ENCODE assay signal across 11 cellular contexts in genomic region chr7:98119257-98119918, GRCh38. TPM values are rescaled to one million over a fixed set of nuclear protein-coding genes. Genes with fewer than 3 reads are reported as not detected.
DNase-seq lines count a peak whose midpoint lies in the region; FAIRE-seq and TF ChIP-seq lines count a peak whose summit lies in the region.
"Had no signal": no experiment of that assay in that cellular context is flagged by ENCODE, and none has a peak within 500 bp of the region (broad histone marks: within the 10 kb centered on the region; RNA-seq: fewer than 3 reads in every experiment).

No MANE protein-coding gene starts in this region.

- no peak overlapping the region for H3K18ac ChIP-seq in neuronal stem cell (ENCODE audit: low read length)

- H2AK5ac ChIP-seq in neuronal stem cell (ENCODE audit: low read depth, low read length) = no peak overlapping the region

- H2BK120ac ChIP-seq in neuronal stem cell (ENCODE audit: low read depth, low read length) = no peak overlapping the region

- POLR2A ChIA-PET in A673 (lab: Charles Lee; ENCODE audit: low non-redundant PET) = no interaction called here

- no peaks in the 10 kb centered on the region for H3K9me3 Mint-ChIP-seq in astrocyte (ENCODE audit: unreplicated experiment)
- H3K9me3 Mint-ChIP-seq: naive thymus-derived CD8-positive, alpha-beta T cell had no signal

- H3K27me3 ChIP-seq in A673 (replicated peaks; ENCODE audit: insufficient read depth, low read depth, low read length, poor library complexity) (no peaks in the 10 kb centered on the region), astrocyte (ENCODE audit: insufficient read depth, low read length) (no peaks in the 10 kb centered on the region), neuronal stem cell (ENCODE audit: control insufficient read depth in 3 of 3, insufficient read depth in 3 of 3, low read depth in 1 of 3, low read length in 3 of 3) (no peaks in the 10 kb centered on the region)

- no peaks in the 10 kb centered on the region for H3K36me3 Mint-ChIP-seq in astrocyte (ENCODE audit: low read depth, unreplicated experiment)

- H3K9ac ChIP-seq in astrocyte (ENCODE audit: low read length) = peak overlapping the region; percentile 50
- H3K9ac ChIP-seq in neuronal stem cell (ENCODE audit: low read depth, low read length, poor library complexity) = no peak overlapping the region

- H3K27ac ChIP-seq in A673 (ENCODE audit: low read depth, low read length, poor library complexity, severe bottlenecking) (no peak overlapping the region), astrocyte (ENCODE audit: low read depth, low read length) (peak overlapping the region; percentile 46), neuronal stem cell (replicated peaks; ENCODE audit: low read length) (no peak overlapping the region)

- H3K4me1 Mint-ChIP-seq in astrocyte (ENCODE audit: low read depth, unreplicated experiment) = peaks cover 27% of the 10 kb centered on the region

- H3K36me3 ChIP-seq in A673 (ENCODE audit: insufficient read depth, low read length, poor library complexity, severe bottlenecking) (no peaks in the 10 kb centered on the region), astrocyte (ENCODE audit: insufficient read depth, low read length) (no peaks in the 10 kb centered on the region), neuronal stem cell (replicated peaks in 1 of 2; ENCODE audit: control insufficient read depth in 2 of 2, insufficient read depth in 2 of 2, low read length in 2 of 2) (peaks cover 1 to 3% of the 10 kb centered on the region in 2 donors)

- no CpG with 5 or more reads among the region's 10 CpGs for WGBS in neuronal stem cell (ENCODE audit: extremely low coverage in 2 of 2, insufficient read length in 2 of 2, insufficient replicate concordance in 1 of 2), 2 donors

- no peak overlapping the region for H4K8ac ChIP-seq in neuronal stem cell (ENCODE audit: low read depth, low read length)

- H3K4me2 ChIP-seq in astrocyte (ENCODE audit: low read length) = peak overlapping the region; percentile 73
- no peak overlapping the region for H3K4me2 ChIP-seq in neuronal stem cell (ENCODE audit: insufficient read depth, low read length, poor library complexity, severe bottlenecking)

- intact Hi-C loops in A673 (cut with micrococcal nuclease; ENCODE audit: unreplicated experiment) = no loop called here

- no peak overlapping the region for H2BK5ac ChIP-seq in neuronal stem cell (ENCODE audit: low read length)

- H2BK12ac ChIP-seq in neuronal stem cell (ENCODE audit: low read length) = no peak overlapping the region

- H3K9me3 ChIP-seq in A673 (ENCODE audit: low read depth, low read length, poor library complexity, severe bottlenecking) (no peaks in the 10 kb centered on the region), astrocyte (ENCODE audit: insufficient read depth, low read depth, low read length) (no peaks in the 10 kb centered on the region), neuronal stem cell (replicated peaks in 1 of 2; ENCODE audit: control insufficient read depth in 2 of 2, insufficient read depth in 1 of 2, low read depth in 1 of 2, low read length in 2 of 2) (no peaks in the 10 kb centered on the region)

- peak overlapping the region; percentile 93 for H3K27ac Mint-ChIP-seq in astrocyte (ENCODE audit: unreplicated experiment)
- H3K27ac Mint-ChIP-seq: naive thymus-derived CD8-positive, alpha-beta T cell had no signal

- H4K20me1 ChIP-seq in astrocyte (ENCODE audit: insufficient read depth, low read length) = peaks cover 37% of the 10 kb centered on the region

- no peak overlapping the region for H3K14ac ChIP-seq in neuronal stem cell (ENCODE audit: low read length)

- no TSS peak for BruUV-seq in A673 (replicated peaks; lab: Mats Ljungman, UMichigan)

- no peak overlapping the region for H3K4ac ChIP-seq in neuronal stem cell (ENCODE audit: low read length)

- peaks cover 2% of the 10 kb centered on the region for H3K79me1 ChIP-seq in neuronal stem cell (ENCODE audit: low read depth, low read length)

- H3K4me1 ChIP-seq in A673 (ENCODE audit: insufficient read depth, low read length, poor library complexity, severe bottlenecking) (peaks cover 26% of the 10 kb centered on the region), astrocyte (ENCODE audit: insufficient read depth, low read length) (peaks cover 8% of the 10 kb centered on the region), neuronal stem cell (ENCODE audit: control insufficient read depth in 2 of 2, insufficient read depth in 1 of 2, low read depth in 1 of 2, low read length in 2 of 2) (peaks cover 3 to 12% of the 10 kb centered on the region in 2 donors)

- peak overlapping the region; percentile 27 for H3K4me3 Mint-ChIP-seq in astrocyte (ENCODE audit: unreplicated experiment)
- H3K4me3 Mint-ChIP-seq: CD4-positive, CD25-positive, alpha-beta regulatory T cell; naive thymus-derived CD8-positive, alpha-beta T cell had no signal

- CTCF ChIA-PET in A673 (lab: Charles Lee) = no interaction called here

- no peaks in the 10 kb centered on the region for H3K27me3 Mint-ChIP-seq in astrocyte (ENCODE audit: low read depth, unreplicated experiment)
- H3K27me3 Mint-ChIP-seq: CD4-positive, CD25-positive, alpha-beta regulatory T cell had no signal

- no peak overlapping the region for H2BK15ac ChIP-seq in neuronal stem cell (ENCODE audit: low read length)

- FAIRE-seq in astrocyte (lab: Jason Lieb, UNC) = no peak

- no peak overlapping the region for H3K23ac ChIP-seq in neuronal stem cell (ENCODE audit: low read depth, low read length, poor library complexity)

- H2AFZ ChIP-seq in astrocyte (ENCODE audit: low read depth, low read length) (no peak overlapping the region), neuronal stem cell (ENCODE audit: low read length) (no peak overlapping the region)

- H3K4me3 ChIP-seq in A673 (ENCODE audit: low read depth, low read length, poor library complexity, severe bottlenecking) (no peak overlapping the region), astrocyte (ENCODE audit: insufficient read depth, low read depth, low read length) (no peak overlapping the region), neuronal stem cell (ENCODE audit: low read length in 2 of 2) (no peak overlapping the region)

- peaks cover 26% of the 10 kb centered on the region for H3K79me2 ChIP-seq in astrocyte (ENCODE audit: insufficient read depth, low read length)

- no peak overlapping the region for H4K91ac ChIP-seq in neuronal stem cell (ENCODE audit: low read depth, low read length, poor library complexity)

- peak; percentile 16 for DNase-seq in A673 (ENCODE audit: low spot score)
- peak; percentile 24 for DNase-seq in HK-2 (ENCODE audit: unreplicated experiment)
- peak; percentile 78 for DNase-seq in astrocyte (ENCODE audit: low read depth)
- peak; percentile 80 for DNase-seq in kidney glomerular epithelial cell (lab: John Stamatoyannopoulos, UW)
- no peak for DNase-seq in activated effector memory CD4-positive, alpha-beta T cell treated with Interleukin-2 at 50 U/mL for 16 hours
- no peak for DNase-seq in NCI-H345 (lab: John Stamatoyannopoulos, UW)
- DNase-seq in NCI-H2196 (lab: John Stamatoyannopoulos, UW; ENCODE audit: unreplicated experiment) = no peak
- no peak for DNase-seq in neuronal stem cell (ENCODE audit: low spot score)
- DNase-seq: activated T-cell treated with anti-CD3 and anti-CD28 coated beads, Interleukin-2, amount 50 U/mL, for 1 hour; CD4-positive, CD25-positive, alpha-beta regulatory T cell; naive thymus-derived CD8-positive, alpha-beta T cell had no signal

- no peak for TF ChIP-seq CTCF in A673 (conservative IDR thresholded peaks at IDR 0.05; ENCODE audit: low read depth, low read length)
- no peak for TF ChIP-seq CTCF in astrocyte (IDR thresholded peaks at IDR 0.05; ENCODE audit: insufficient read depth, low read depth, low read length)

RNA-seq across cellular contexts. Expression of gene LMTK2, which starts 12.7 kb away (rescaled TPM):
- total RNA-seq in A673 (2021) (20.6 TPM in 2 replicates), astrocyte (14.5 and 15.2 TPM in 2 replicates)
- 6.7 TPM for polyA plus RNA-seq in neuronal stem cell (2013, experiment 1 of 2)
- 7.3 TPM for polyA plus RNA-seq in neuronal stem cell (2013, experiment 2 of 2)

Comparison
In these comparisons a context has a peak if more than half of its experiments do, and no peak if none do; other contexts are left out.
1. DNase-seq: peak in A673 (single experiment), HK-2 (single experiment), astrocyte (single experiment) and kidney glomerular epithelial cell (single experiment); none in activated effector memory CD4-positive, alpha-beta T cell treated with Interleukin-2 at 50 U/mL for 16 hours (single experiment), NCI-H345 (single experiment), NCI-H2196 (single experiment) and neuronal stem cell (single experiment).